In the genomic region with DNA sequence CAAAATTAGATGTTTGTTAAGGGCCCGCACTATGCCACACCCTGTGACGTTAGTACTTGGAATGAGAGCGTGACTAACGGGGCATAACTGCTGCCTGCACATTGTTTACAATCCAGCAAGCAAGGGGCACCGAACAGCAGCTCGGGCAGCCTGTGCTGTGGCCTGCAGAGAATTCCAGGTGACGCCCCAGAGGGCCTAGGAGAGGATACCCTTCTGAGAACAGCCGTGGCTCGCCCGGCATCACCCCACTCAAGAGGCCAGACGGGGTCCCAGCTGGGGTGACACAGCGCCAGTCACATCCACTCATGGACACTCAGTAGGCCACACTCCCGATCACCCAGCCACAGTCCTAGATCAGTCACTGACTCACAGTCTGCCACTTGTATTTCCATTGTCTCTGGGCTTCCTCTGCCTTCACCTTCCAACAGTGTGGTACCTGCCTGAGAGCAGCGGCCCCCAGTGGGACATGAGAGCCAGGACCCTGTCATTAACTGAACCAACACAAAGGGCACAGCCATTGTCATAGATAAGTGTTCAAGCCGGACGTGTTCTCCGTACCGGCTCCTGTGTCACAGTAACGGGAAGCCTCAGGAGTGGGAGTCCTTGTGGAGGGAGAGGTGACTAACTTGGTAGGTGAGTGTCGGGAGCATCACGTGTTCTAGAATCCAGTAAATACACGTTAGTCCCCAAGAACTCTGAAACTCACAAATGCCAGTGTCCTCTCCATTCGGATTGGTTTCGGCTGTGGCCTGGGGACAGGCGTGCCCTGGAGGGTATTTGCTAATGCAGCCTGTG, we compare ENCODE assay signal across 12 cellular contexts. TPM values are rescaled to one million over a fixed set of nuclear protein-coding genes. Genes with fewer than 3 reads are reported as not detected.
DNase-seq lines count a peak whose midpoint lies in the region; ATAC-seq and TF ChIP-seq lines count a peak whose summit lies in the region.
"Had no signal": no experiment of that assay in that cellular context is flagged by ENCODE, and none has a peak within 500 bp of the region (broad histone marks: within the 10 kb centered on the region; RNA-seq: fewer than 3 reads in every experiment).

No MANE protein-coding gene starts in this region.

- peak overlapping the region; percentile 58 for H3K9ac ChIP-seq in mesenchymal stem cell (ENCODE audit: low read length)

- TF ChIP-seq CTCF in astrocyte of the spinal cord (IDR thresholded peaks at IDR 0.05; ENCODE audit: low read depth, low read length) = no peak

- no peak overlapping the region for H3K14ac ChIP-seq in mesenchymal stem cell (ENCODE audit: low read length in 2 of 2)

- no peak overlapping the region for H3K4ac ChIP-seq in mesenchymal stem cell (ENCODE audit: low read depth in 1 of 2, low read length in 2 of 2)

- H3K27ac Mint-ChIP-seq in stimulated activated naive CD8-positive, alpha-beta T cell treated with anti-CD3 and anti-CD28 coated beads, Interleukin-15, Interleukin-2, amounts not matched to agents 100 ng/mL and 50 ng/mL, for 24 hours = peak overlapping the region; percentile 37
- H3K27ac Mint-ChIP-seq in stimulated activated naive CD8-positive, alpha-beta T cell treated with anti-CD3 and anti-CD28 coated beads, Interleukin-15, amount 100 ng/mL, for 72 hours = peak overlapping the region in 1 of 2 donors; percentile 29

- no peak overlapping the region for H3K23ac ChIP-seq in mesenchymal stem cell (ENCODE audit: low read length in 2 of 2)

- no peak overlapping the region for H2AK5ac ChIP-seq in mesenchymal stem cell (ENCODE audit: low read length, severe bottlenecking)

- H3K4me1 ChIP-seq in mesenchymal stem cell (ENCODE audit: control insufficient read depth, insufficient read depth, low read depth, low read length) = no peaks in the 10 kb centered on the region
- H3K4me1 ChIP-seq: colonic mucosa had no signal

- H2BK12ac ChIP-seq in mesenchymal stem cell (ENCODE audit: low read length in 2 of 2) = no peak overlapping the region

- no peaks in the 10 kb centered on the region for H3K27me3 Mint-ChIP-seq in stimulated activated naive CD8-positive, alpha-beta T cell treated with anti-CD3 and anti-CD28 coated beads, Interleukin-15, Interleukin-2, amounts not matched to agents 100 ng/mL and 50 ng/mL, for 24 hours
- no peaks in the 10 kb centered on the region for H3K27me3 Mint-ChIP-seq in stimulated activated naive CD8-positive, alpha-beta T cell treated with anti-CD3 and anti-CD28 coated beads, Interleukin-15, amount 100 ng/mL, for 72 hours

- whole genome bisulfite sequencing in mesenchymal stem cell = 82% methylated on average over 22 of the region's 25 CpGs

- no peak overlapping the region for H3K4me3 Mint-ChIP-seq in stimulated activated naive CD8-positive, alpha-beta T cell treated with anti-CD3 and anti-CD28 coated beads, Interleukin-15, Interleukin-2, amounts not matched to agents 100 ng/mL and 50 ng/mL, for 24 hours
- no peak overlapping the region for H3K4me3 Mint-ChIP-seq in stimulated activated naive CD8-positive, alpha-beta T cell treated with anti-CD3 and anti-CD28 coated beads, Interleukin-15, amount 100 ng/mL, for 72 hours

- no peak overlapping the region for H3K18ac ChIP-seq in mesenchymal stem cell (ENCODE audit: low read depth in 1 of 2, low read length in 2 of 2)

- H2BK120ac ChIP-seq in mesenchymal stem cell (ENCODE audit: low read depth, low read length) = no peak overlapping the region

- DNase-seq in stimulated activated naive CD8-positive, alpha-beta T cell treated with anti-CD3 and anti-CD28 coated beads, Interleukin-15, amount 100 ng/mL, for 72 hours = no peak
- DNase-seq in astrocyte of the spinal cord (ENCODE audit: low read depth, low spot score) (peak; percentile 75), mesenchymal stem cell (peak; percentile 47), HT-29 (ENCODE audit: low spot score) (no peak), NCI-H1048 (lab: John Stamatoyannopoulos, UW) (no peak)
- DNase-seq: activated CD8-positive, alpha-beta memory T cell treated with anti-CD3 and anti-CD28 coated beads, Interleukin-2, amount 50 U/mL, for 4 hours; colonic mucosa had no signal

- in situ Hi-C loops in astrocyte of the spinal cord (cut with HindIII; ENCODE audit: low sequenced_read_pairs) = no loop called here

- H2BK15ac ChIP-seq in mesenchymal stem cell (ENCODE audit: low read depth, poor library complexity, severe bottlenecking) = no peak overlapping the region

- H3K4me1 Mint-ChIP-seq in stimulated activated naive CD8-positive, alpha-beta T cell treated with anti-CD3 and anti-CD28 coated beads, Interleukin-15, Interleukin-2, amounts not matched to agents 100 ng/mL and 50 ng/mL, for 24 hours (ENCODE audit: low read depth) = peaks cover 42% of the 10 kb centered on the region
- H3K4me1 Mint-ChIP-seq in stimulated activated naive CD8-positive, alpha-beta T cell treated with anti-CD3 and anti-CD28 coated beads, Interleukin-15, amount 100 ng/mL, for 72 hours = peaks cover 29% of the 10 kb centered on the region

- H4K91ac ChIP-seq in mesenchymal stem cell (ENCODE audit: low read length) = no peak overlapping the region

- peaks cover 6% of the 10 kb centered on the region for H3K79me1 ChIP-seq in mesenchymal stem cell (replicated peaks; ENCODE audit: low read length, poor library complexity, severe bottlenecking)

- H3K36me3 Mint-ChIP-seq in stimulated activated naive CD8-positive, alpha-beta T cell treated with anti-CD3 and anti-CD28 coated beads, Interleukin-15, Interleukin-2, amounts not matched to agents 100 ng/mL and 50 ng/mL, for 24 hours (ENCODE audit: low read depth) = peaks cover 71% of the 10 kb centered on the region

- no peak overlapping the region for H3K4me3 ChIP-seq in astrocyte of the spinal cord (ENCODE audit: low read depth, low read length)
- H3K4me3 ChIP-seq in mesenchymal stem cell (ENCODE audit: insufficient read depth in 1 of 2, low read depth in 1 of 2, low read length in 2 of 2) = no peak overlapping the region
- H3K4me3 ChIP-seq: colonic mucosa had no signal

- H3K27me3 ChIP-seq in mesenchymal stem cell (ENCODE audit: control insufficient read depth in 1 of 2, insufficient read depth in 1 of 2, low read length in 2 of 2) = no peaks in the 10 kb centered on the region
- H3K27me3 ChIP-seq: colonic mucosa had no signal

- no peak overlapping the region for H3K27ac ChIP-seq in mesenchymal stem cell (ENCODE audit: low read length, poor library complexity, severe bottlenecking)
- H3K27ac ChIP-seq: C4-2B, colonic mucosa, HL-60 had no signal

- H3K36me3 ChIP-seq in mesenchymal stem cell (ENCODE audit: control insufficient read depth in 1 of 2, insufficient read depth in 2 of 2, low read depth in 1 of 2, low read length in 2 of 2) = peaks cover 8 to 10% of the 10 kb centered on the region in 2 experiments
- H3K36me3 ChIP-seq: colonic mucosa had no signal

- H4K8ac ChIP-seq in mesenchymal stem cell (ENCODE audit: low read length) = no peak overlapping the region

- peaks cover 7% of the 10 kb centered on the region for H3K9me3 Mint-ChIP-seq in stimulated activated naive CD8-positive, alpha-beta T cell treated with anti-CD3 and anti-CD28 coated beads, Interleukin-15, Interleukin-2, amounts not matched to agents 100 ng/mL and 50 ng/mL, for 24 hours
- no peaks in the 10 kb centered on the region for H3K9me3 Mint-ChIP-seq in stimulated activated naive CD8-positive, alpha-beta T cell treated with anti-CD3 and anti-CD28 coated beads, Interleukin-15, amount 100 ng/mL, for 72 hours

- H3K4me2 ChIP-seq in mesenchymal stem cell (ENCODE audit: low read length, poor library complexity, severe bottlenecking) = no peak overlapping the region

- no peak for ATAC-seq in stimulated activated naive CD8-positive, alpha-beta T cell treated with anti-CD3 and anti-CD28 coated beads, Interleukin-15, amount 100 ng/mL, for 72 hours
- ATAC-seq in HG02642 (IDR thresholded peaks at IDR 0.05; ENCODE audit: poor library complexity, unreplicated experiment) (no peak), HG03039 (IDR thresholded peaks at IDR 0.05; ENCODE audit: unreplicated experiment) (no peak)

- no peak overlapping the region for H2BK5ac ChIP-seq in mesenchymal stem cell (ENCODE audit: low read depth, low read length, poor library complexity, severe bottlenecking)

- H3K9me3 ChIP-seq in mesenchymal stem cell (ENCODE audit: control insufficient read depth, low read length) = no peaks in the 10 kb centered on the region
- H3K9me3 ChIP-seq: colonic mucosa had no signal

- no peak overlapping the region for H2AFZ ChIP-seq in mesenchymal stem cell (ENCODE audit: low read depth, low read length)

RNA-seq across cellular contexts. Expression of gene ZNF331, which starts 7.5 kb away (rescaled TPM):
- 3.8 TPM for polyA plus RNA-seq in mesenchymal stem cell (2013, experiment 1 of 2)
- 3.5 TPM for polyA plus RNA-seq in mesenchymal stem cell (2013, experiment 2 of 2)
- 3.9 and 4.6 TPM in 2 replicates for total RNA-seq in HT-29 (2014; rRNA removed; shearing (Covaris generic))

Comparison
In these comparisons a context has a peak if more than half of its experiments do, and no peak if none do; other contexts are left out.
1. DNase-seq: peak in astrocyte of the spinal cord (single experiment) and mesenchymal stem cell (single experiment); none in stimulated activated naive CD8-positive, alpha-beta T cell treated with anti-CD3 and anti-CD28 coated beads, Interleukin-15, amount 100 ng/mL, for 72 hours (0 of 2), HT-29 (single experiment) and NCI-H1048 (single experiment).